ENCODE assay signal across 8 cellular contexts in the genomic region with DNA sequence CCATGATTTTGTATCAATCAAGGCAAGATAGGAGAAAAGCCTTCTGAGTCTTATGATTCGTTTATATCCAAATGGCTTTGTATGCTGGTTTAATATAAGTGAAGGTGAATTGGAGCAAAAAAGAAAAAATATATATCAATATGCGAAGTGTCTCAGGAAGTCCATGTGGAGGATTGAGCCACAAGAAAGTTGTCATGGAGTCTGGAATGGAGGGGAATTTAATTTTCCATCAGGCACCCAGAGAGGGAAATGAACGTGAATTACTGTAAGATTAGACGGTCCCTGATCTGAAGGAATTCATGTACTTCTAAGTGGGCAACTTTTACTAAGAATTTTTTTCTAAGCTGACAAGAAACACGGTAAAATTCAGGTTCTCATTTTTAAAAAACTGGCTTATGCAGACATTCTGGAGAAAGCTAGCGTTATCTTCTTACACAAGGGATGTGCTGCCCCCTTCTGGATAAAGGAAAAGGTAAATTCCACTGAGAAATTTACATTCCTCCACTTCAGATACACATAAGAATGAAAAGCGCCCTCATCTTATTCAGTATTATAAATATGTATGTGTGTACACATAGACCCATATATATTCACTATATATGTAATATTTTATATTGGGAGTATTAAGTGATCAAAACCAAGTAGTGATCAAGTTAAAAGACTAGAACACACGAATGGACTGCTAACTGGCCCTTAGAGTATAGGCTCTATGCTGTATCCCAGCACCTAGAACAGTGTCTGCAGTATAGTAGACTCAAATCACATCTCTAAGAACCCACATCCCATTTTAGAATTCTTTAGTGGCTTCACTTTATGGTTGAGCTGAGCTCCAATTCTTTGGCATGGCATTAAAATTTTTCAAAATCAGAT.
DNase-seq lines count a peak whose midpoint lies in the region; ATAC-seq and TF ChIP-seq lines count a peak whose summit lies in the region.

No MANE protein-coding gene starts in this region.

- peak; percentile 54 for TF ChIP-seq CTCF in astrocyte of the cerebellum (IDR thresholded peaks at IDR 0.05; ENCODE audit: low read depth, low read length, missing control alignments)

- ATAC-seq in HG02642 (IDR thresholded peaks at IDR 0.05; ENCODE audit: poor library complexity, unreplicated experiment) (peak; percentile 76), HG03196 (IDR thresholded peaks at IDR 0.05; ENCODE audit: unreplicated experiment) (no peak), HG03025 (IDR thresholded peaks at IDR 0.05; ENCODE audit: low FRiP score, unreplicated experiment) (no peak)

- in situ Hi-C loops in astrocyte of the cerebellum (cut with HindIII; ENCODE audit: low sequenced_read_pairs), result no loop called here

- H3K4me3 ChIP-seq in astrocyte of the cerebellum (ENCODE audit: low read depth, low read length), result no peak overlapping the region

- DNase-seq in NCI-H510A (lab: John Stamatoyannopoulos, UW) (peak; percentile 6), NCI-H510A treated with DMSO at 0.1 percent for 48 hours (lab: John Stamatoyannopoulos, UW) (no peak), NCI-H2081 (lab: John Stamatoyannopoulos, UW) (peak; percentile 54 to 56), astrocyte of the cerebellum (ENCODE audit: low read depth) (peak; percentile 72), kidney tubule cell (ENCODE audit: low spot score) (peak; percentile 69)
